ENCODE assay signal across 12 cellular contexts in the genomic region with DNA sequence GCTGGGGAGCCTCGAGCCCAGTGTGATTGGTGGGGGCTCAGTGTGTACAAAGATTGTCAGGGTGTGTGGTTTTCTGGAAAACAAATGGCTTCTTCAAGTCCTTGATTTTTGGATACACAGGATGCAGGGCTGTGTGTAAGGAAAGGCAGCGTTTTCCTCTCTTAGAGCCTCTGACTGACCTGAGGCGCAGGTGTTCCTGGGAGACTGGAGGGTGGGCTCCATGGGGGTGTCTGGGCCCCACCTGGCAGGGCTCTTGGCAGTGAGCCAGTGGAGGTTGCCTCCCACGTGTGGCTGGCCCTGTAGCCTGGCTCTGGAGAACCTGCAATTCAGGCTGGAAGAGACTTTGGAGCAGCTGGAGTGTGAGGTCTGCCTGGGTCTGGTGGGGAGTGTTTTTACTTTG. TPM values are rescaled to one million over a fixed set of nuclear protein-coding genes. Genes with fewer than 3 reads are reported as not detected.
A peak's percentile ranks its signal among the peaks of the same experiment; 100 is the strongest.
DNase-seq lines count a peak whose midpoint lies in the region; ATAC-seq and TF ChIP-seq lines count a peak whose summit lies in the region.
"Had no signal": no experiment of that assay in that cellular context is flagged by ENCODE, and none has a peak within 500 bp of the region (broad histone marks: within the 10 kb centered on the region; RNA-seq: fewer than 3 reads in every experiment).

No MANE protein-coding gene starts in this region.

- H3K4me3 ChIP-seq in left ventricle myocardium inferior (no peak overlapping the region), OCI-LY7 (ENCODE audit: low read depth, low read length, poor library complexity, severe bottlenecking) (no peak overlapping the region), vagina (no peak overlapping the region)

- peaks cover 52% of the 10 kb centered on the region for H4K20me1 ChIP-seq in OCI-LY7 (ENCODE audit: insufficient read depth, low read length)

- H3K27ac ChIP-seq in left ventricle myocardium inferior (replicated peaks) (peak overlapping the region; percentile 90), OCI-LY7 (ENCODE audit: low read depth, low read length, poor library complexity, severe bottlenecking) (no peak overlapping the region), vagina (peak overlapping the region; percentile 40)

- H3K36me3 ChIP-seq in left ventricle myocardium inferior (no peaks in the 10 kb centered on the region), OCI-LY7 (ENCODE audit: insufficient read depth, low read length) (peaks cover 39% of the 10 kb centered on the region), vagina (no peaks in the 10 kb centered on the region)

- peak overlapping the region; percentile 19; the same call in 1 of the 2 replicates for H3K4me2 ChIP-seq in OCI-LY7 (ENCODE audit: low read length)

- CTCF ChIA-PET in OCI-LY7 (lab: Charles Lee; ENCODE audit: unreplicated experiment) = no interaction called here

- intact Hi-C loops in left ventricle myocardium inferior (cut with micrococcal nuclease) = no loop called here
- intact Hi-C loops in Right ventricle myocardium superior (cut with DNase I) = no loop called here
- intact Hi-C loops in OCI-LY7 (cut with micrococcal nuclease; ENCODE audit: unreplicated experiment) = no loop called here
- intact Hi-C loops in vagina (cut with DNase I) = no loop called here

- BruUV-seq in OCI-LY7 (replicated peaks; lab: Mats Ljungman, UMichigan) = no TSS peak

- TF ChIP-seq CTCF in left ventricle myocardium inferior (IDR thresholded peaks at IDR 0.05; ENCODE audit: borderline replicate concordance) = no peak
- TF ChIP-seq CTCF in OCI-LY7 (conservative IDR thresholded peaks at IDR 0.05; ENCODE audit: low read length) = no peak
- TF ChIP-seq CTCF in vagina (IDR thresholded peaks at IDR 0.05) = no peak

- DNase-seq in left ventricle myocardium inferior = no peak
- DNase-seq in Right ventricle myocardium superior = no peak
- no peak for DNase-seq in OCI-LY7 (ENCODE audit: low spot score)
- peak; percentile 68 for DNase-seq in left kidney (ENCODE audit: low read depth, low spot score)
- DNase-seq in vagina (ENCODE audit: extremely low spot score in 2 of 2) = no peak
- no peak for DNase-seq in NK-92 treated with Interleukin-12 subunit alpha and Interleukin-12 subunit beta, amount 100 ng/mL, for 24 hours (lab: John Stamatoyannopoulos, UW)
- DNase-seq in NCI-H82 (lab: John Stamatoyannopoulos, UW) = no peak
- DNase-seq: activated T-cell treated with anti-CD3 and anti-CD28 coated beads, Interleukin-2, amount 50 U/mL, for 48 hours; NCI-H2029 treated with DMSO at 0.1 percent for 48 hours; stimulated activated CD4-positive, alpha-beta T cell treated with anti-CD3 and anti-CD28 coated beads, Interleukin-12 subunit alpha, Interleukin-12 subunit beta, amount 100 ng/mL, for 4 hours; stimulated activated naive CD4-positive, alpha-beta T cell treated with Interleukin-2 at 50 U/mL for 16 hours had no signal

- H2AFZ ChIP-seq in OCI-LY7 (ENCODE audit: low read length) = no peak overlapping the region

- H3K4me1 ChIP-seq in left ventricle myocardium inferior = peaks cover 93% of the 10 kb centered on the region
- peaks cover 56% of the 10 kb centered on the region for H3K4me1 ChIP-seq in OCI-LY7 (ENCODE audit: insufficient read depth, low read length, poor library complexity, severe bottlenecking)
- peaks cover 84% of the 10 kb centered on the region for H3K4me1 ChIP-seq in vagina

- TF ChIP-seq POLR2A in vagina (IDR thresholded peaks at IDR 0.05) = no peak

- H3K79me2 ChIP-seq in OCI-LY7 (ENCODE audit: insufficient read depth, low read depth, low read length) = peaks cover 97% of the 10 kb centered on the region

- no peaks in the 10 kb centered on the region for H3K9me3 ChIP-seq in left ventricle myocardium inferior (replicated peaks)
- no peaks in the 10 kb centered on the region for H3K9me3 ChIP-seq in OCI-LY7 (ENCODE audit: low read length)
- H3K9me3 ChIP-seq in vagina = no peaks in the 10 kb centered on the region

- POLR2A ChIA-PET in OCI-LY7 (lab: Charles Lee) = interaction anchor here (0.7 kb wide), 1 partner anchor 9 kb away, joined by 5 read pairs; no protein-coding TSS in a partner anchor

- no peaks in the 10 kb centered on the region for H3K9me2 ChIP-seq in OCI-LY7 (ENCODE audit: insufficient read depth, low read length)

- ATAC-seq in Right ventricle myocardium superior (ENCODE audit: poor library complexity) (no peak), HG02642 (IDR thresholded peaks at IDR 0.05; ENCODE audit: poor library complexity, unreplicated experiment) (no peak)

- H3K27me3 ChIP-seq in left ventricle myocardium inferior (ENCODE audit: low read depth) (no peaks in the 10 kb centered on the region), vagina (no peaks in the 10 kb centered on the region)

RNA-seq across cellular contexts. Expression of a gene that starts 5.0 kb away (rescaled TPM):
- total RNA-seq in left ventricle myocardium inferior (41.6 TPM), Right ventricle myocardium superior (34.3 TPM), OCI-LY7 (2022) (144 and 148 TPM in 2 replicates), vagina (55.5 TPM)
- 62.4 and 76.2 TPM in 2 replicates for total RNA-seq in OCI-LY7 (2014; rRNA removed; shearing (Covaris generic))
